ENCODE assay signal across 25 cellular contexts in the genomic region with DNA sequence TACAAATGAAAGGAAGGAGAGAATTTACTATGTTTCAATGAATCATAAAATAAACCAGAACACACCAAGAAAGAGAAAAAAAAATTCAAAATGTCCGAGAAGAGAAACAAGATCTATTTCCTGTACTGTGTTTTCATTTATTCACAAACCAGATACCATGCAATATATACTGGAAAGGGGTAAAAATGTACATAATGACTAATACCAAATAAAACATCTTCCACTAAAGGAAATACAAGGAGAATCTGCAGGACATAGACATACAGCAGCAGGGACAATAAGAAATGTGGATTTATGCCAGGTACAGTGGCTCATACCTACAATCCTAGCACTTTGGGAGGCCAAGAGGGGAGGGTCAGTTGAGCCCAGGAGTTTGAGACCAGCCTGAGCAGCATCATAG. TPM values are rescaled to one million over a fixed set of nuclear protein-coding genes. Genes with fewer than 3 reads are reported as not detected.
"Had no signal": no experiment of that assay in that cellular context is flagged by ENCODE, and none has a peak within 500 bp of the region (broad histone marks: within the 10 kb centered on the region; RNA-seq: fewer than 3 reads in every experiment).

No MANE protein-coding gene starts in this region.

- H3K4me3 ChIP-seq: colonic mucosa, esophagus squamous epithelium, lower lobe of right lung, prostate gland, right atrium auricular region, sigmoid colon, skin epidermis, spleen, testis, tibial artery had no signal

- H3K27ac Mint-ChIP-seq: dendritic cell treated with granulocyte-macrophage colony-stimulating factor and Interleukin-4, amounts not matched to agents 40 ng/mL and 50 ng/mL, for 4 days; naive thymus-derived CD8-positive, alpha-beta T cell; nephron progenitor cell; stimulated activated memory B cell treated with anti-CD40 and anti-IgM and Interleukin-4, amounts not matched to agents 10 μg/mL and 1 μg/mL and 100 μg/mL, for 72 hours; type B pancreatic cell had no signal

- H3K36me3 ChIP-seq: colonic mucosa, esophagus squamous epithelium, lower lobe of right lung, prostate gland, right atrium auricular region, sigmoid colon, spleen, tibial artery had no signal

- H3K36me3 Mint-ChIP-seq: naive thymus-derived CD8-positive, alpha-beta T cell; stimulated activated memory B cell treated with anti-CD40 and anti-IgM and Interleukin-4, amounts not matched to agents 10 μg/mL and 1 μg/mL and 100 μg/mL, for 72 hours; type B pancreatic cell had no signal

- DNase-seq: colonic mucosa; effector CD8-positive, alpha-beta T cell; erythroblast; esophagus squamous epithelium; foreskin melanocyte; hypothalamus; left ventricle myocardium superior; lower lobe of right lung; naive thymus-derived CD8-positive, alpha-beta T cell; nephron progenitor cell; occipital lobe; sigmoid colon; spleen; stimulated activated CD4-positive, alpha-beta T cell treated with anti-CD3 and anti-CD28 coated beads, Interleukin-4, amount 100 ng/mL, for 4 hours; stimulated activated naive CD8-positive, alpha-beta T cell treated with anti-CD3 and anti-CD28 coated beads, Interleukin-15, Interleukin-2, amounts not matched to agents 100 U/mL and 50 U/mL, for 24 hours; substantia nigra; testis; tibial artery had no signal

- H3K27me3 Mint-ChIP-seq: type B pancreatic cell had no signal

- H3K4me1 ChIP-seq: colonic mucosa, esophagus squamous epithelium, parathyroid adenoma, prostate gland, right atrium auricular region, sigmoid colon, spleen, testis, tibial artery had no signal

- H3K79me2 ChIP-seq: parathyroid adenoma had no signal

- H3K4me3 Mint-ChIP-seq: dendritic cell treated with granulocyte-macrophage colony-stimulating factor and Interleukin-4, amounts not matched to agents 40 ng/mL and 50 ng/mL, for 4 days; naive thymus-derived CD8-positive, alpha-beta T cell; nephron progenitor cell; stimulated activated memory B cell treated with anti-CD40 and anti-IgM and Interleukin-4, amounts not matched to agents 10 μg/mL and 1 μg/mL and 100 μg/mL, for 72 hours; type B pancreatic cell had no signal

- H3K9me3 ChIP-seq: colonic mucosa, esophagus squamous epithelium, lower lobe of right lung, prostate gland, right atrium auricular region, sigmoid colon, spleen, testis, tibial artery had no signal

- H3K9me3 Mint-ChIP-seq: naive thymus-derived CD8-positive, alpha-beta T cell; nephron progenitor cell; stimulated activated memory B cell treated with anti-CD40 and anti-IgM and Interleukin-4, amounts not matched to agents 10 μg/mL and 1 μg/mL and 100 μg/mL, for 72 hours; type B pancreatic cell had no signal

- H2AFZ ChIP-seq: parathyroid adenoma had no signal

- H3K27ac ChIP-seq: colonic mucosa, esophagus squamous epithelium, lower lobe of right lung, parathyroid adenoma, prostate gland, right atrium auricular region, sigmoid colon, skin epidermis, spleen, testis, tibial artery had no signal

- H3K4me1 Mint-ChIP-seq: naive thymus-derived CD8-positive, alpha-beta T cell; stimulated activated memory B cell treated with anti-CD40 and anti-IgM and Interleukin-4, amounts not matched to agents 10 μg/mL and 1 μg/mL and 100 μg/mL, for 72 hours had no signal

- H3K27me3 ChIP-seq: colonic mucosa, esophagus squamous epithelium, right atrium auricular region, sigmoid colon, spleen, testis, tibial artery had no signal

RNA-seq across cellular contexts. Expression of a gene that starts 24.3 kb away (rescaled TPM):
- total RNA-seq: naive thymus-derived CD8-positive, alpha-beta T cell had no signal
